25 cellular contexts compared by ENCODE assay signal in the genomic region with DNA sequence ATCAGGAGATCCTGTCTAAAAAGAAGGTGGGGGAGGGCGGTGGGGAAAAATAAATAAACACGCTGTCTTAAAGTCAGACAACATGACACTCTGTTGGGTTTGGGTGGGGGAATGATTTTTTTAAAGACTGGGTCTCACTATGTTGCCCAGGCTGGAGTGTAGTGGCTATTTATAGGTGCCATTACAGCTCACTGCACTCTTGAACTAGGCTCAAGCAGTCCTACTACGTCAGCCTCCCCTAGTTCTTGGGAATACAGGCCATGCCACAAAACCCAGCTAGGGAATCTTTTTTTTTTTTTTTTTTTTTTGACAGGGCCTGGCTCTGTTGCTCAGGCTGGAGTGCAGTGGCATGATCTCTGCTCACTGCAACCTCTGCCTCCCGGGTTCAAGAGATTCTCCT. TPM values are rescaled to one million over a fixed set of nuclear protein-coding genes. Genes with fewer than 3 reads are reported as not detected.
A peak's percentile ranks its signal among the peaks of the same experiment; 100 is the strongest.
DNase-seq lines count a peak whose midpoint lies in the region; ATAC-seq and TF ChIP-seq lines count a peak whose summit lies in the region.
"Had no signal": no experiment of that assay in that cellular context is flagged by ENCODE, and none has a peak within 500 bp of the region (broad histone marks: within the 10 kb centered on the region; RNA-seq: fewer than 3 reads in every experiment).

No MANE protein-coding gene starts in this region.

- peaks cover 4% of the 10 kb centered on the region for H3K36me3 ChIP-seq in thoracic aorta

- H3K9me3 ChIP-seq in thoracic aorta: no peaks in the 10 kb centered on the region
- H3K9me3 ChIP-seq: HAP-1 had no signal

- POLR2A ChIA-PET in WTC11 (lab: Charles Lee): interaction anchor here (0.6 to 0.8 kb wide), 3 partner anchors 40 to 396 kb away, joined by 3 to 9 read pairs (median 9); no protein-coding TSS in a partner anchor

- peaks cover 3% of the 10 kb centered on the region for H3K27me3 Mint-ChIP-seq in WTC11 (ENCODE audit: low read depth)

- H3K36me3 Mint-ChIP-seq in WTC11: peaks cover 23% of the 10 kb centered on the region

- ATAC-seq in WTC11 (no peak), thoracic aorta (ENCODE audit: insufficient number of reproducible peaks, low FRiP score, low read depth) (no peak)
- ATAC-seq: CD8-positive, alpha-beta T cell; GM23338 had no signal

- no peak overlapping the region for H3K4me3 ChIP-seq in thoracic aorta
- H3K4me3 ChIP-seq: GM23338, HAP-1 had no signal

- H3K27ac Mint-ChIP-seq in WTC11: no peak overlapping the region
- H3K27ac Mint-ChIP-seq: CD8-positive, alpha-beta T cell; GM23338 had no signal

- no peaks in the 10 kb centered on the region for H3K27me3 ChIP-seq in thoracic aorta (replicated peaks; ENCODE audit: insufficient read depth)

- peaks cover 11% of the 10 kb centered on the region for H3K4me1 Mint-ChIP-seq in WTC11

- H3K4me3 Mint-ChIP-seq in WTC11: no peak overlapping the region
- H3K4me3 Mint-ChIP-seq: CD8-positive, alpha-beta T cell; GM23338 had no signal

- TF ChIP-seq CTCF in WTC11 (IDR thresholded peaks at IDR 0.05): no peak
- no peak for TF ChIP-seq CTCF in thoracic aorta (IDR thresholded peaks at IDR 0.05)

- no peaks in the 10 kb centered on the region for H3K9me3 Mint-ChIP-seq in WTC11
- H3K9me3 Mint-ChIP-seq: CD8-positive, alpha-beta T cell; GM23338 had no signal

- CTCF ChIA-PET in WTC11 (lab: Charles Lee): interaction anchor here (0.6 to 4.0 kb wide), 8 partner anchors 12 to 540 kb away, joined by 3 to 25 read pairs (median 4); no protein-coding TSS in a partner anchor

- H3K4me1 ChIP-seq in thoracic aorta (ENCODE audit: control insufficient read depth in 1 of 2, low read depth in 2 of 2): peaks cover 8 to 41% of the 10 kb centered on the region in 2 donors

- H3K27ac ChIP-seq in epithelial cell of prostate: peak overlapping the region; percentile 74
- peak overlapping the region; percentile 73 to 77 for H3K27ac ChIP-seq in thoracic aorta
- H3K27ac ChIP-seq: 22Rv1, KMS-11 had no signal

- peak; percentile 23 for DNase-seq in DMS53 (lab: John Stamatoyannopoulos, UW)
- no peak for DNase-seq in DMS53 treated with DMSO at 0.1 percent for 48 hours (lab: John Stamatoyannopoulos, UW; ENCODE audit: unreplicated experiment)
- DNase-seq in WTC11 (ENCODE audit: low spot score): no peak
- no peak for DNase-seq in epithelial cell of prostate (ENCODE audit: low read depth, low spot score)
- DNase-seq in thoracic aorta (ENCODE audit: low spot score): no peak
- no peak for DNase-seq in stimulated activated naive CD4-positive, alpha-beta T cell (lab: John Stamatoyannopoulos, UW)
- DNase-seq in effector CD8-positive, alpha-beta T cell (lab: John Stamatoyannopoulos, UW): no peak
- no peak for DNase-seq in SK-N-DZ (ENCODE audit: low spot score)
- DNase-seq: AML-193; C1 segment of cervical spinal cord; Calu3; CD8-positive, alpha-beta T cell; DMS153; EL; NCI-H1105; NCI-H2081; NCI-H2171; NCI-H345; NCI-H524; NCI-H82; Right ventricle myocardium superior had no signal

TF ChIP-seq in WTC11, 78 proteins besides CTCF, POLR2A, EP300 and RAD21:
- no peak for TF ChIP-seq CREB1 (CRISPR knock-in tag; IDR thresholded peaks at IDR 0.05)
- 0 out of 2 replicates have a peak, but pooled peaks have one; percentile 3 for TF ChIP-seq ZNF121 (CRISPR knock-in tag; IDR thresholded peaks at IDR 0.05)
TF ChIP-seq in WTC11: peak in this region for 1.

RNA-seq across cellular contexts. Expression of a gene that starts 2.4 kb away (rescaled TPM):
- total RNA-seq in WTC11 (2021) (245 to 260 TPM (median 250 TPM) in 3 replicates), thoracic aorta (10 to 100 TPM; 16.8 to 55.3 TPM)
- 182 and 188 TPM in 2 replicates for polyA plus RNA-seq in SK-N-DZ (2014; cell fraction: cytosol; rRNA removed)
- 175 and 203 TPM in 2 replicates for polyA plus RNA-seq in SK-N-DZ (2014; cell fraction: nucleus; rRNA removed)
